In the genomic region with DNA sequence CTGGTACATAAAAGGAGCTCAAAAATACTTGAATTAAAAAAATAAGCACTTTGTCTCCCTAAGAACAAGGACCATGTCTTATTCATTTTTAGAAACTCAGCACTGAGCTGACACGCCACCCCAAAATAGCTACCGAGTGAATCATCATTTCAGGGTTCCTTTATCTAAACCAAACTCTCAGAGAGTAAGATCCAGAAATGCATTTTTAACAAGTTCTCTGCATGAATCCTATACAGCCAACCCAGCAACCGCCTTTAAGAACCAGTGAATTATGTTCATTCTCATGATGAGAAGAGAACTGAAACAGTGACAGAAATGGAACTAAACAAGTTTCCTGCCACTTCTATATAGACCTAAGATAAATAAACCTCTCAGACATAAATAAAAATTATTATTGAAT, we compare ENCODE assay signal across 8 cellular contexts. TPM values are rescaled to one million over a fixed set of nuclear protein-coding genes. Genes with fewer than 3 reads are reported as not detected.
DNase-seq lines count a peak whose midpoint lies in the region; ATAC-seq lines count a peak whose summit lies in the region.

No MANE protein-coding gene starts in this region.

- no peaks in the 10 kb centered on the region for H3K9me3 ChIP-seq in trophoblast cell (ENCODE audit: insufficient read depth, low read depth, low read length)

- H3K4me2 ChIP-seq in trophoblast cell (ENCODE audit: low read length) = no peak overlapping the region

- H3K23ac ChIP-seq in trophoblast cell (ENCODE audit: low read length) = no peak overlapping the region

- H3K27me3 Mint-ChIP-seq in activated CD4-positive, alpha-beta T cell treated with anti-CD3 and anti-CD28 coated beads for 36 hours = no peaks in the 10 kb centered on the region

- no peaks in the 10 kb centered on the region for H3K27me3 ChIP-seq in trophoblast cell (ENCODE audit: insufficient read depth, low read length)

- no peak overlapping the region for H3K18ac ChIP-seq in trophoblast cell (ENCODE audit: low read length)

- no peak overlapping the region for H3K4me3 Mint-ChIP-seq in activated CD4-positive, alpha-beta T cell treated with anti-CD3 and anti-CD28 coated beads for 36 hours

- no peak overlapping the region for H3K14ac ChIP-seq in trophoblast cell (ENCODE audit: low read length)

- intact Hi-C loops in activated CD4-positive, alpha-beta T cell treated with anti-CD3 and anti-CD28 coated beads for 36 hours (cut with DNase I, micrococcal nuclease) = loop anchor here (1.0 to 2.0 kb wide), 3 partner anchors 9 to 31 kb away; a partner anchor contains a TSS
- intact Hi-C loops in Right ventricle myocardium inferior (cut with DNase I) = no loop called here

- no peak overlapping the region for H2BK120ac ChIP-seq in trophoblast cell (ENCODE audit: insufficient read depth, low read length, poor library complexity)

- no peak overlapping the region for H3K9ac ChIP-seq in trophoblast cell (ENCODE audit: low read length)

- H4K91ac ChIP-seq in trophoblast cell (ENCODE audit: low read depth, low read length) = no peak overlapping the region

- peak; percentile 95 for ATAC-seq in activated CD4-positive, alpha-beta T cell treated with anti-CD3 and anti-CD28 coated beads for 36 hours
- ATAC-seq in GM21717 (IDR thresholded peaks at IDR 0.05; ENCODE audit: unreplicated experiment) = peak; percentile 81
- no peak for ATAC-seq in Right ventricle myocardium inferior

- POLR2A ChIA-PET in activated CD4-positive, alpha-beta T cell treated with anti-CD3 and anti-CD28 coated beads for 36 hours (lab: Charles Lee) = interaction anchor here (0.5 to 1.6 kb wide), 7 partner anchors 9 to 151 kb away, joined by 3 to 7 read pairs (median 4); a partner anchor contains a TSS

- peaks cover 11% of the 10 kb centered on the region for H3K79me2 ChIP-seq in trophoblast cell (ENCODE audit: control insufficient read depth, insufficient read depth, low read length, poor library complexity)

- no peak overlapping the region for H3K4ac ChIP-seq in trophoblast cell (ENCODE audit: low read depth, low read length)

- no peak overlapping the region for H2BK12ac ChIP-seq in trophoblast cell (ENCODE audit: low read length)

- CTCF ChIA-PET in activated CD4-positive, alpha-beta T cell treated with anti-CD3 and anti-CD28 coated beads for 36 hours (lab: Charles Lee) = interaction anchor here (1.0 to 1.6 kb wide), 3 partner anchors 9 to 41 kb away, joined by 3 to 5 read pairs (median 4); no protein-coding TSS in a partner anchor

- peak; percentile 68 for DNase-seq in activated CD4-positive, alpha-beta T cell treated with anti-CD3 and anti-CD28 coated beads for 36 hours
- DNase-seq in activated CD4-positive, alpha-beta T cell treated with anti-CD3 and anti-CD28 coated beads for 4 hours = no peak
- DNase-seq in HT1080 (ENCODE audit: low read depth) (peak; percentile 15), non-pigmented ciliary epithelial cell (ENCODE audit: low read depth) (peak; percentile 70), trophoblast cell (no peak), Right ventricle myocardium inferior (ENCODE audit: missing footprints) (no peak), NCI-H748 (lab: John Stamatoyannopoulos, UW; ENCODE audit: unreplicated experiment) (no peak)

- H3K27ac Mint-ChIP-seq in activated CD4-positive, alpha-beta T cell treated with anti-CD3 and anti-CD28 coated beads for 36 hours = no peak overlapping the region

- no peak overlapping the region for H3K27ac ChIP-seq in trophoblast cell (ENCODE audit: low read depth, low read length)

- H3K36me3 ChIP-seq in trophoblast cell (ENCODE audit: control insufficient read depth in 1 of 2, insufficient read depth in 2 of 2, low read length in 2 of 2) = peaks cover 7 to 8% of the 10 kb centered on the region in 2 experiments

- H3K4me1 Mint-ChIP-seq in activated CD4-positive, alpha-beta T cell treated with anti-CD3 and anti-CD28 coated beads for 36 hours = peaks cover 37% of the 10 kb centered on the region

- WGBS in trophoblast cell (ENCODE audit: extremely low coverage, insufficient coverage, insufficient read length) = no CpG with 5 or more reads among the region's 3 CpGs

- no peak overlapping the region for H2BK5ac ChIP-seq in trophoblast cell (ENCODE audit: low read depth, low read length, poor library complexity)

- H3K36me3 Mint-ChIP-seq in activated CD4-positive, alpha-beta T cell treated with anti-CD3 and anti-CD28 coated beads for 36 hours (ENCODE audit: low read depth) = peaks cover 9% of the 10 kb centered on the region

- no peak overlapping the region for H3K4me3 ChIP-seq in trophoblast cell (ENCODE audit: low read depth, low read length)

- no peaks in the 10 kb centered on the region for H3K79me1 ChIP-seq in trophoblast cell (ENCODE audit: low read length)

- no peak overlapping the region for H4K8ac ChIP-seq in trophoblast cell (ENCODE audit: low read depth, low read length)

- H2AFZ ChIP-seq in trophoblast cell (ENCODE audit: insufficient read depth, low read length, poor library complexity) = no peak overlapping the region

- no peak overlapping the region for H2AK5ac ChIP-seq in trophoblast cell (ENCODE audit: low read length)

- no peak overlapping the region for H4K12ac ChIP-seq in trophoblast cell (ENCODE audit: low read depth, low read length)

- no peaks in the 10 kb centered on the region for H3K4me1 ChIP-seq in trophoblast cell (ENCODE audit: control insufficient read depth in 1 of 2, insufficient read depth in 2 of 2, low read length in 2 of 2)

- no peaks in the 10 kb centered on the region for H3K9me3 Mint-ChIP-seq in activated CD4-positive, alpha-beta T cell treated with anti-CD3 and anti-CD28 coated beads for 36 hours (ENCODE audit: low read depth)

RNA-seq across cellular contexts. Expression of a gene that starts 8.7 kb away (rescaled TPM):
- total RNA-seq in activated CD4-positive, alpha-beta T cell treated with anti-CD3 and anti-CD28 coated beads for 36 hours = 10 to 100 TPM; 14.6 to 17.2 TPM
- 3.5 and 5.6 TPM in 2 replicates for total RNA-seq in HT1080 (2014; rRNA removed; shearing (Covaris generic))
- polyA plus RNA-seq in HT1080 (2015; cell fraction: cytosol; rRNA removed) = 7.6 and 9.3 TPM in 2 replicates
- 4.9 and 5.6 TPM in 2 replicates for polyA plus RNA-seq in HT1080 (2015; cell fraction: nucleus; rRNA removed)
- 30.3 and 33.4 TPM in 2 replicates for polyA plus RNA-seq in trophoblast cell (2013)
- total RNA-seq in Right ventricle myocardium inferior = 13.6 TPM

Comparison
In these comparisons a context has a peak if more than half of its experiments do, and no peak if none do; other contexts are left out.
1. DNase-seq: peak in activated CD4-positive, alpha-beta T cell treated with anti-CD3 and anti-CD28 coated beads for 36 hours (single experiment), HT1080 (single experiment) and non-pigmented ciliary epithelial cell (single experiment); none in activated CD4-positive, alpha-beta T cell treated with anti-CD3 and anti-CD28 coated beads for 4 hours (0 of 2), trophoblast cell (0 of 2), Right ventricle myocardium inferior (single experiment) and NCI-H748 (single experiment).